In the genomic region with DNA sequence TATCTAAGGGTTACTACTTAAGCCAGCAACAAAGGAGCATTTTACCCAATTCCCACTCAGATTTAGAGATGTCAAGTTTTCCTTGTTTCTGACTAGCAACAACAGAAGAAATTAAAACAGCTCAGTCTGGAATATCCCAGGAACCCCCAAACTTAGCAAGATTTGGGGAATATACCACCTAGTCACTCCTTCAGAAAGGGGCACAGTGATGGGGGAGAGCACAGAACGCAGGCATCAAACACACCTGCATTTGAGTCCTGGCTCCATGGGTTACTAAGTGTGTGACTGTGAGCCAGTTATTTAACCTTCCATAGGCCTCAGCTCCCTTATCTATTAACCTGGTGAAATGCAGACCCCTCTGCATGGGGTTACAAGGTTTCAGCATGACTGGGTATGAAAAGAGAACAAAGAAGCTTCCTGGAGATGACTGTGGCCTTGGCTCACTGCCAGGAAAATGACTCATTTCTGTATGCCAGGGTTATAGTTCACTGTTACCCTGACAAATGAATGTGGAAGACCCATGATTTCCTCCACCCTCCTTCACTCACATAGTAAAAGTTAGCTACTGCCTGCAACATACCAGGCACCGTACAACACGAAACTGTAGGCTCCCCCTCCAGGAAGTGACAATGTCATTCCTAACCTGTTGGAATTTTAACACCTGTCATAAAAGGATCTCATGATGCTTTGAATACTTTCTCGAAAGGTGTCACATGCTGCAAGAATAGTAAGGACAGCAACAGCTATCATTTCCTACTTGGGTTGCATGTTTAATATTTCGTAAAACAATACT, we compare ENCODE assay signal across 9 cellular contexts.
DNase-seq lines count a peak whose midpoint lies in the region; FAIRE-seq and TF ChIP-seq lines count a peak whose summit lies in the region.
"Had no signal": no experiment of that assay in that cellular context is flagged by ENCODE, and none has a peak within 500 bp of the region (broad histone marks: within the 10 kb centered on the region; RNA-seq: fewer than 3 reads in every experiment).

No MANE protein-coding gene starts in this region.

- H3K9me3 ChIP-seq in SK-N-MC (ENCODE audit: low read depth, low read length) = no peaks in the 10 kb centered on the region

- H3K27ac Mint-ChIP-seq in activated naive CD4-positive, alpha-beta T cell treated with anti-CD3 and anti-CD28 coated beads for 36 hours = peak overlapping the region; percentile 86
- H3K27ac Mint-ChIP-seq: dendritic cell treated with granulocyte-macrophage colony-stimulating factor and Interleukin-4, amounts not matched to agents 40 ng/mL and 50 ng/mL, for 4 days had no signal

- CTCF ChIA-PET in activated naive CD4-positive, alpha-beta T cell treated with anti-CD3 and anti-CD28 coated beads for 36 hours (lab: Charles Lee) = interaction anchor here (0.8 to 6.5 kb wide), 4 partner anchors 14 to 136 kb away, joined by 3 to 46 read pairs (median 4); no protein-coding TSS in a partner anchor

- peaks cover 3% of the 10 kb centered on the region for H3K36me3 Mint-ChIP-seq in activated naive CD4-positive, alpha-beta T cell treated with anti-CD3 and anti-CD28 coated beads for 36 hours (ENCODE audit: low read depth)

- no peak overlapping the region for H3K27ac ChIP-seq in SK-N-MC

- TF ChIP-seq POLR2A in GM12891 (IDR thresholded peaks at IDR 0.05; ENCODE audit: low read depth, low read length) = no peak

- TF ChIP-seq CTCF in HFF-Myc (IDR thresholded peaks at IDR 0.05; ENCODE audit: low read depth, low read length, missing control alignments) = no peak

- intact Hi-C loops in activated naive CD4-positive, alpha-beta T cell treated with anti-CD3 and anti-CD28 coated beads for 36 hours (cut with micrococcal nuclease) = loop anchor here (1.0 to 5.0 kb wide), 23 partner anchors 46 to 1944 kb away; a partner anchor contains a TSS

- DNase-seq in GM12891 (ENCODE audit: insufficient read length, low spot score) = peak; percentile 32
- peak; percentile 86 for DNase-seq in HFF-Myc (ENCODE audit: extremely low read depth, low read depth)
- DNase-seq in M059J (ENCODE audit: low read depth) = peak; percentile 97
- peak; percentile 8 for DNase-seq in SK-N-MC (ENCODE audit: low read depth, low spot score)
- peak; percentile 98 for DNase-seq in activated naive CD4-positive, alpha-beta T cell treated with anti-CD3 and anti-CD28 coated beads for 36 hours
- peak; percentile 94 for DNase-seq in stimulated activated CD4-positive, alpha-beta T cell treated with anti-CD3 and anti-CD28 coated beads, Interleukin-4, amount 100 ng/mL, for 24 hours
- DNase-seq in pons (ENCODE audit: low spot score) = no peak

- H3K27me3 Mint-ChIP-seq in activated naive CD4-positive, alpha-beta T cell treated with anti-CD3 and anti-CD28 coated beads for 36 hours (ENCODE audit: low read depth) = no peaks in the 10 kb centered on the region
- H3K27me3 Mint-ChIP-seq: dendritic cell treated with granulocyte-macrophage colony-stimulating factor and Interleukin-4, amounts not matched to agents 40 ng/mL and 50 ng/mL, for 4 days had no signal

- no peaks in the 10 kb centered on the region for H3K36me3 ChIP-seq in SK-N-MC (ENCODE audit: insufficient read depth, low read length)

- H3K9me3 Mint-ChIP-seq in activated naive CD4-positive, alpha-beta T cell treated with anti-CD3 and anti-CD28 coated beads for 36 hours = peaks cover 7% of the 10 kb centered on the region
- H3K9me3 Mint-ChIP-seq: dendritic cell treated with granulocyte-macrophage colony-stimulating factor and Interleukin-4, amounts not matched to agents 40 ng/mL and 50 ng/mL, for 4 days had no signal

- no peak overlapping the region for H3K4me3 Mint-ChIP-seq in activated naive CD4-positive, alpha-beta T cell treated with anti-CD3 and anti-CD28 coated beads for 36 hours
- H3K4me3 Mint-ChIP-seq: dendritic cell treated with granulocyte-macrophage colony-stimulating factor and Interleukin-4, amounts not matched to agents 40 ng/mL and 50 ng/mL, for 4 days had no signal

- no peak overlapping the region for H3K9ac ChIP-seq in SK-N-MC (ENCODE audit: insufficient read length)

- H3K4me3 ChIP-seq in HFF-Myc (replicated peaks; ENCODE audit: low read depth, low read length) (no peak overlapping the region), SK-N-MC (no peak overlapping the region)

- peak; percentile 85 for FAIRE-seq in GM12891 (lab: Jason Lieb, UNC)
- FAIRE-seq in islet of Langerhans (lab: Jason Lieb, UNC) = peak; percentile 86

- peaks cover 70% of the 10 kb centered on the region for H3K4me1 Mint-ChIP-seq in activated naive CD4-positive, alpha-beta T cell treated with anti-CD3 and anti-CD28 coated beads for 36 hours (ENCODE audit: low read depth)

TF ChIP-seq in GM12891, 5 proteins besides CTCF, POLR2A, EP300 and RAD21:
- TF ChIP-seq POU2F2 (IDR thresholded peaks at IDR 0.05; ENCODE audit: low read depth, low read length) = 0 out of 2 replicates have a peak, but pooled peaks have one; percentile 19
- peak; percentile 30; the same call in 1 of the 2 replicates for TF ChIP-seq POLR2AphosphoS5 (IDR thresholded peaks at IDR 0.05; ENCODE audit: low read depth, low read length)
- no peak for TF ChIP-seq TAF1 (IDR thresholded peaks at IDR 0.05; ENCODE audit: low read depth, low read length)
- TF ChIP-seq PAX5 (IDR thresholded peaks at IDR 0.05; ENCODE audit: insufficient read depth, low read length, severe bottlenecking) = peak; percentile 54
- TF ChIP-seq SPI1 (IDR thresholded peaks at IDR 0.05; ENCODE audit: low read depth, low read length) = no peak
TF ChIP-seq in GM12891: peak in this region for 3.
